19 cellular contexts compared by ENCODE assay signal in genomic region chr9:133969681-133970580, GRCh38. TPM values are rescaled to one million over a fixed set of nuclear protein-coding genes. Genes with fewer than 3 reads are reported as not detected.
A peak's percentile ranks its signal among the peaks of the same experiment; 100 is the strongest.
DNase-seq lines count a peak whose midpoint lies in the region; ATAC-seq, FAIRE-seq and TF ChIP-seq lines count a peak whose summit lies in the region.
"Had no signal": no experiment of that assay in that cellular context is flagged by ENCODE, and none has a peak within 500 bp of the region (broad histone marks: within the 10 kb centered on the region; RNA-seq: fewer than 3 reads in every experiment).

No MANE protein-coding gene starts in this region.

- H2AK5ac ChIP-seq in H9 (ENCODE audit: insufficient read length, low read length) = no peak overlapping the region
- no peak overlapping the region for H2AK5ac ChIP-seq in trophoblast cell (ENCODE audit: low read length)

- H2BK5ac ChIP-seq in H9 (ENCODE audit: insufficient read length, low read length) (no peak overlapping the region), trophoblast cell (ENCODE audit: low read depth, low read length, poor library complexity) (no peak overlapping the region)

- DNase-seq in H9 (no peak), GM12878 (ENCODE audit: low read depth, low spot score) (no peak), kidney (peak; percentile 69), trophoblast cell (no peak), sigmoid colon (no peak), GM13976 (ENCODE audit: low spot score) (no peak), HuH-7.5 (ENCODE audit: low spot score) (no peak)
- DNase-seq in activated CD8-positive, alpha-beta memory T cell treated with anti-CD3 and anti-CD28 coated beads, Interleukin-2, amount 50 U/mL, for 4 hours = no peak
- DNase-seq: CD8-positive, alpha-beta T cell; effector memory CD8-positive, alpha-beta T cell; esophagus squamous epithelium; natural killer cell; NCI-H1105; NCI-H2029 treated with DMSO at 0.1 percent for 48 hours; T-helper 17 cell had no signal

- WGBS in H9 (ENCODE audit: extremely low coverage, insufficient read length, low lambda C conversion rate) = no CpG with 5 or more reads among the region's 25 CpGs
- 74% methylated on average over 25 of the region's 25 CpGs for WGBS in GM12878 (ENCODE audit: insufficient coverage, insufficient replicate concordance, low lambda C conversion rate, missing lambda C conversion rate)
- WGBS in trophoblast cell (ENCODE audit: extremely low coverage, insufficient coverage, insufficient read length) = no CpG with 5 or more reads among the region's 25 CpGs
- WGBS in sigmoid colon, 2 donors = 83 to 87% methylated on average over 25 of the region's 25 CpGs

- TF ChIP-seq CTCF in H9 (conservative IDR thresholded peaks at IDR 0.05) = no peak
- TF ChIP-seq CTCF in GM12878 (IDR thresholded peaks at IDR 0.05 in 2 of 3, conservative IDR thresholded peaks at IDR 0.05 in 1 of 3; ENCODE audit: control insufficient read depth in 2 of 3, extremely low read depth in 1 of 3, insufficient read depth in 1 of 3, low read depth in 3 of 3, low read length in 3 of 3) = no peak
- no peak for TF ChIP-seq CTCF in kidney (IDR thresholded peaks at IDR 0.05; ENCODE audit: borderline replicate concordance, extremely low read depth, insufficient read depth)
- no peak for TF ChIP-seq CTCF in sigmoid colon (IDR thresholded peaks at IDR 0.05)
- no peak for TF ChIP-seq CTCF in GM13976 (IDR thresholded peaks at IDR 0.05; ENCODE audit: borderline replicate concordance, control extremely low read depth, extremely low read depth, insufficient read depth, missing control alignments)

- H2BK20ac ChIP-seq in H9 (ENCODE audit: low read depth, low read length, poor library complexity, severe bottlenecking) = no peak overlapping the region

- no peaks in the 10 kb centered on the region for H3K9me3 ChIP-seq in H9 (ENCODE audit: control insufficient read depth, low read depth, low read length)
- H3K9me3 ChIP-seq in GM12878 (replicated peaks; ENCODE audit: control insufficient read depth, insufficient read depth, low read length) = no peaks in the 10 kb centered on the region; the same call in 1 of the 3 replicates
- H3K9me3 ChIP-seq in kidney (ENCODE audit: control insufficient read depth in 1 of 2, low read length in 2 of 2) = no peaks in the 10 kb centered on the region
- H3K9me3 ChIP-seq in trophoblast cell (ENCODE audit: insufficient read depth, low read depth, low read length) = peaks cover 3% of the 10 kb centered on the region
- H3K9me3 ChIP-seq in sigmoid colon = no peaks in the 10 kb centered on the region
- H3K9me3 ChIP-seq: gastroesophageal sphincter had no signal

- H2AFZ ChIP-seq in H9 (ENCODE audit: low read length) = no peak overlapping the region
- H2AFZ ChIP-seq in GM12878 (ENCODE audit: control insufficient read depth, low read depth, low read length) = no peak overlapping the region
- H2AFZ ChIP-seq in trophoblast cell (ENCODE audit: insufficient read depth, low read length, poor library complexity) = no peak overlapping the region

- BruUV-seq in GM12878 (replicated peaks; lab: Mats Ljungman, UMichigan) = no TSS peak

- peaks cover 46 to 48% of the 10 kb centered on the region in 2 experiments for H3K4me1 Mint-ChIP-seq in H9
- H3K4me1 Mint-ChIP-seq: natural killer cell had no signal

- H3K79me2 ChIP-seq in H9 (ENCODE audit: insufficient read depth, low read length) (peaks cover 27% of the 10 kb centered on the region; the same call in 1 of the 2 replicates), GM12878 (ENCODE audit: control insufficient read depth, insufficient read depth, low read length) (peaks cover 93% of the 10 kb centered on the region), trophoblast cell (ENCODE audit: control insufficient read depth, insufficient read depth, low read length, poor library complexity) (peaks cover 65% of the 10 kb centered on the region)

- H3K14ac ChIP-seq in H9 (ENCODE audit: insufficient read depth, low read length) = peak overlapping the region; percentile 55
- H3K14ac ChIP-seq in trophoblast cell (ENCODE audit: low read length) = no peak overlapping the region

- H3K4me2 ChIP-seq in H9 (ENCODE audit: insufficient read depth, insufficient read length, low read length) (no peak overlapping the region), GM12878 (ENCODE audit: control insufficient read depth, insufficient read depth) (no peak overlapping the region), trophoblast cell (ENCODE audit: low read length) (no peak overlapping the region)

- TF ChIP-seq POLR2A in GM12878 (IDR thresholded peaks at IDR 0.05; ENCODE audit: low read depth, low read length) (no peak), sigmoid colon (IDR thresholded peaks at IDR 0.05) (no peak)

- peaks cover 0 to 1% (median under 1%) of the 10 kb centered on the region in 3 experiments; a peak in 4 of 7 replicates for H3K36me3 Mint-ChIP-seq in H9 (ENCODE audit: insufficient read depth in 1 of 3, low read depth in 3 of 3)
- H3K36me3 Mint-ChIP-seq: activated naive CD8-positive, alpha-beta T cell; CD8-positive, alpha-beta T cell had no signal

- H3K4me3 Mint-ChIP-seq in H9 = no peak overlapping the region
- H3K4me3 Mint-ChIP-seq: activated naive CD8-positive, alpha-beta T cell; CD8-positive, alpha-beta T cell; effector memory CD8-positive, alpha-beta T cell; natural killer cell; T-helper 17 cell had no signal

- H3K4ac ChIP-seq in H9 (ENCODE audit: low read depth, low read length) (no peak overlapping the region), trophoblast cell (ENCODE audit: low read depth, low read length) (peak overlapping the region; percentile 83)

- CTCF ChIA-PET in GM12878 (lab: Yijun Ruan, JAX) = no interaction called here

- no peak overlapping the region for H2BK15ac ChIP-seq in H9 (ENCODE audit: low read depth, low read length)

- H3K9me3 Mint-ChIP-seq in H9 = peaks cover under 1 to 4% of the 10 kb centered on the region in 2 experiments; a peak in 3 of 5 replicates
- H3K9me3 Mint-ChIP-seq: effector memory CD8-positive, alpha-beta T cell; natural killer cell had no signal

- RAD21 ChIA-PET in GM12878 (lab: Charles Lee; ENCODE audit: unreplicated experiment) = interaction anchor here (0.9 to 1.0 kb wide), 2 partner anchors 24 kb away, joined by 3 to 4 read pairs; no protein-coding TSS in a partner anchor

- H3K23me2 ChIP-seq in H9 (ENCODE audit: insufficient read length, low read depth, low read length, poor library complexity, severe bottlenecking) = no peaks in the 10 kb centered on the region

- peak overlapping the region in 2 of 3 experiments; percentile 75 to 80; a peak in 4 of 7 replicates for H3K27ac Mint-ChIP-seq in H9
- H3K27ac Mint-ChIP-seq: activated naive CD8-positive, alpha-beta T cell; activated T-helper 2 cell treated with anti-CD3 and anti-CD28 coated beads, Interferon-gamma antibody, Interleukin-2, Interleukin-4, amounts not matched to agents 10 μg/mL and 5 μg/mL and 100 μg/mL, durations not matched to agents 14 hours and 24 hours and 36 hours; CD8-positive, alpha-beta T cell; natural killer cell; T-helper 17 cell had no signal

- no peaks in the 10 kb centered on the region for H3K79me1 ChIP-seq in H9 (ENCODE audit: insufficient read depth, low read depth, low read length, poor library complexity, severe bottlenecking)
- peaks cover 2% of the 10 kb centered on the region for H3K79me1 ChIP-seq in trophoblast cell (ENCODE audit: low read length)

- H3K23ac ChIP-seq in H9 (ENCODE audit: insufficient read length, low read depth, low read length) = no peak overlapping the region
- H3K23ac ChIP-seq in trophoblast cell (ENCODE audit: low read length) = no peak overlapping the region

- H3K4me1 ChIP-seq in H9 (ENCODE audit: insufficient read depth, low read length) (no peaks in the 10 kb centered on the region; the same call in 1 of the 2 replicates), GM12878 (ENCODE audit: control insufficient read depth, insufficient read depth, low read length) (peaks cover 43% of the 10 kb centered on the region), kidney (ENCODE audit: control insufficient read depth in 1 of 2, insufficient read depth in 1 of 2, low read depth in 1 of 2, low read length in 2 of 2) (peaks cover 25 to 40% of the 10 kb centered on the region in 2 donors), trophoblast cell (ENCODE audit: control insufficient read depth in 1 of 2, insufficient read depth in 2 of 2, low read length in 2 of 2) (peaks cover 41 to 51% of the 10 kb centered on the region in 2 experiments), sigmoid colon (no peaks in the 10 kb centered on the region)

- TF ChIP-seq EP300 in GM12878 (IDR thresholded peaks at IDR 0.05; ENCODE audit: borderline replicate concordance in 1 of 2, control insufficient read depth in 1 of 2, low read depth in 2 of 2, low read length in 2 of 2) (no peak), sigmoid colon (IDR thresholded peaks at IDR 0.05) (no peak)

- H3K56ac ChIP-seq in H9 (ENCODE audit: insufficient read length, low read depth, low read length) = no peak overlapping the region

- no peak overlapping the region for H4K5ac ChIP-seq in H9 (ENCODE audit: insufficient read length, low read depth, low read length)

- H4K8ac ChIP-seq in H9 (replicated peaks; ENCODE audit: insufficient read length, low read depth, low read length) (no peak overlapping the region), trophoblast cell (ENCODE audit: low read depth, low read length) (no peak overlapping the region)

- H3K9ac ChIP-seq in H9 (ENCODE audit: extremely low read depth, insufficient read length, low read length) (no peak overlapping the region), GM12878 (ENCODE audit: control insufficient read depth, insufficient read depth, low read length) (no peak overlapping the region), kidney (ENCODE audit: low read length in 2 of 2) (no peak overlapping the region), trophoblast cell (ENCODE audit: low read length) (no peak overlapping the region)

- H3T11ph ChIP-seq in H9 (ENCODE audit: low read length) = no peak overlapping the region

- intact Hi-C loops in GM12878 (cut with micrococcal nuclease; ENCODE audit: unreplicated experiment) = no loop called here
- intact Hi-C loops in kidney (cut with DNase I) = no loop called here
- intact Hi-C loops in sigmoid colon (cut with DNase I) = no loop called here

- no peak for TF ChIP-seq RAD21 in GM12878 (IDR thresholded peaks at IDR 0.05; ENCODE audit: insufficient read depth, low read depth, low read length)

- H4K20me1 ChIP-seq in H9 (ENCODE audit: control insufficient read depth, insufficient read depth, insufficient read length) (peaks cover 4% of the 10 kb centered on the region), GM12878 (ENCODE audit: control insufficient read depth, insufficient read depth) (no peaks in the 10 kb centered on the region)

- H3K36me3 ChIP-seq in GM12878 (ENCODE audit: control insufficient read depth in 2 of 2, insufficient read depth in 2 of 2, low read length in 1 of 2) (peaks cover 2 to 3% of the 10 kb centered on the region in 2 experiments; a peak in 2 of 4 replicates), kidney (ENCODE audit: control insufficient read depth in 1 of 2, insufficient read depth in 2 of 2, low read length in 2 of 2) (no peaks in the 10 kb centered on the region), trophoblast cell (ENCODE audit: control insufficient read depth in 1 of 2, insufficient read depth in 2 of 2, low read length in 2 of 2) (peaks cover 5 to 11% of the 10 kb centered on the region in 2 experiments), sigmoid colon (no peaks in the 10 kb centered on the region)
- H3K36me3 ChIP-seq: esophagus squamous epithelium, gastroesophageal sphincter had no signal

- H3K27ac ChIP-seq in H9 (ENCODE audit: insufficient read length, low read depth, low read length) (no peak overlapping the region), GM12878 (ENCODE audit: control insufficient read depth, insufficient read depth) (peak overlapping the region; percentile 24; the same call in 1 of the 2 replicates), kidney (ENCODE audit: low read depth in 2 of 2, low read length in 2 of 2) (no peak overlapping the region), trophoblast cell (ENCODE audit: low read depth, low read length) (no peak overlapping the region), sigmoid colon (no peak overlapping the region)
- H3K27ac ChIP-seq: esophagus squamous epithelium, gastroesophageal sphincter had no signal

- H3K4me3 ChIP-seq in GM12878 = no peak overlapping the region
- no peak overlapping the region for H3K4me3 ChIP-seq in kidney (ENCODE audit: low read length in 2 of 2)
- no peak overlapping the region for H3K4me3 ChIP-seq in trophoblast cell (ENCODE audit: low read depth, low read length)
- no peak overlapping the region for H3K4me3 ChIP-seq in sigmoid colon
- H3K4me3 ChIP-seq: esophagus squamous epithelium, gastroesophageal sphincter had no signal

- no peak for ATAC-seq in GM12878
- ATAC-seq: CD8-positive, alpha-beta T cell; effector memory CD8-positive, alpha-beta T cell; gastroesophageal sphincter; natural killer cell; T-helper 17 cell had no signal

- H3K27me3 Mint-ChIP-seq in H9 (ENCODE audit: low read depth) = no peaks in the 10 kb centered on the region
- H3K27me3 Mint-ChIP-seq: activated naive CD8-positive, alpha-beta T cell; effector memory CD8-positive, alpha-beta T cell; T-helper 17 cell had no signal

- no peak overlapping the region for H2BK120ac ChIP-seq in H9 (ENCODE audit: low read depth, low read length, poor library complexity, severe bottlenecking)
- no peak overlapping the region for H2BK120ac ChIP-seq in trophoblast cell (ENCODE audit: insufficient read depth, low read length, poor library complexity)

- SMC1A ChIA-PET in GM12878 (lab: Charles Lee; ENCODE audit: uncharacterized antibody, unreplicated experiment) = interaction anchor here (1.4 kb wide), 1 partner anchor 25 kb away, joined by 4 read pairs; no protein-coding TSS in a partner anchor

- H4K91ac ChIP-seq in H9 (ENCODE audit: insufficient read length, low read depth, low read length) (no peak overlapping the region), trophoblast cell (ENCODE audit: low read depth, low read length) (no peak overlapping the region)

- POLR2A ChIA-PET in GM12878 (lab: Charles Lee) = interaction anchor here (3.8 kb wide), 1 partner anchor 14 kb away, joined by 31 read pairs; no protein-coding TSS in a partner anchor

- H3K18ac ChIP-seq in H9 (ENCODE audit: insufficient read length, low read depth, low read length) (no peak overlapping the region), trophoblast cell (ENCODE audit: low read length) (no peak overlapping the region)

- H3K27me3 ChIP-seq in H9 (ENCODE audit: insufficient read depth, low read length) = no peaks in the 10 kb centered on the region
- H3K27me3 ChIP-seq in GM12878 (replicated peaks in 1 of 2; ENCODE audit: control insufficient read depth in 2 of 2, insufficient read depth in 2 of 2, low read length in 1 of 2) = no peaks in the 10 kb centered on the region
- no peaks in the 10 kb centered on the region for H3K27me3 ChIP-seq in trophoblast cell (ENCODE audit: insufficient read depth, low read length)
- no peaks in the 10 kb centered on the region for H3K27me3 ChIP-seq in sigmoid colon
- H3K27me3 ChIP-seq: gastroesophageal sphincter had no signal

- FAIRE-seq in GM12878 (lab: Jason Lieb, UNC) (no peak), kidney (lab: Jason Lieb, UNC) (no peak)
- FAIRE-seq: G401.6 had no signal

- H2BK12ac ChIP-seq in H9 (ENCODE audit: insufficient read length, low read depth, low read length) = no peak overlapping the region
- H2BK12ac ChIP-seq in trophoblast cell (ENCODE audit: low read length) = no peak overlapping the region

- H4K12ac ChIP-seq in trophoblast cell (ENCODE audit: low read depth, low read length) = no peak overlapping the region

- in situ Hi-C loops in GM12878 (cut with MboI) (no loop called here), GM13976 (cut with MboI; ENCODE audit: low sequenced_read_pairs, unreplicated experiment) (no loop called here)

RNA-seq across cellular contexts. Expression of gene VAV2, which starts 22.2 kb away (rescaled TPM):
- total RNA-seq in H9 (2021) (58.7 and 58.9 TPM in 2 replicates), GM12878 (2014; rRNA removed) (15.4 and 17.3 TPM in 2 replicates), GM12878 (2014; rRNA removed; fragmentation: Illumina TruSeq; extraction: Trizol) (17.8 and 18.1 TPM in 2 replicates), GM12878 (2021) (36.0 and 43.9 TPM in 2 replicates), kidney (47.1 TPM), sigmoid colon (1 to 10 TPM; 3.8 to 7.2 (median 6.6) TPM)
- 39.5 and 41.0 TPM in 2 replicates for total RNA-seq in GM12878 (2013; cell fraction: nucleolus; rRNA removed)
- 11.0 TPM for polyA plus RNA-seq in GM12878 (2011; ENCODE audit: low read depth)
- polyA plus RNA-seq in GM12878 (2011; rRNA removed) (9.7 and 13.3 TPM in 2 replicates), GM12878 (2014; fragmentation: Illumina TruSeq; extraction: Trizol) (16.1 and 23.6 TPM in 2 replicates), GM12878 (2014; fragmentation: Nextera tagmentation; extraction: Ambion mirVana) (under 1 TPM; 0.13 to 0.53 TPM), GM12878 (2014; rRNA removed) (26.7 and 30.9 TPM in 2 replicates), GM12878 (2016; fragmentation: Nextera tagmentation; extraction: Ambion mirVana) (10 to 100 TPM; 13.5 to 16.6 TPM), kidney (ENCODE audit: insufficient read depth, low read depth, low replicate concordance) (22.3 TPM), sigmoid colon (10 to 100 TPM; 14.4 to 23.3 (median 18.5) TPM)
- 16.2 and 18.8 TPM in 2 replicates for polyA plus RNA-seq in GM12878 (2011; cell fraction: cytosol; rRNA removed)
- polyA plus RNA-seq in GM12878 (2011; cell fraction: nucleus; rRNA removed) = 37.5 and 42.0 TPM in 2 replicates
- 24.7 and 27.4 TPM in 2 replicates for polyA plus RNA-seq in GM12878 (2012)
- 21.4 and 32.6 TPM in 2 replicates for polyA minus RNA-seq in GM12878 (2011; rRNA and poly(A)+ RNA removed)
- polyA minus RNA-seq in GM12878 (2011; cell fraction: cytosol; rRNA and poly(A)+ RNA removed) = 12.7 and 13.9 TPM in 2 replicates
- polyA minus RNA-seq in GM12878 (2011; cell fraction: nucleus; rRNA and poly(A)+ RNA removed) = 11.4 and 17.0 TPM in 2 replicates
- 54.6 and 55.9 TPM in 2 replicates for polyA plus RNA-seq in trophoblast cell (2013)

RNA-seq across cellular contexts. Expression of gene BRD3OS, which starts 55.4 kb away (rescaled TPM):
- total RNA-seq in H9 (2021) = 16.4 and 17.8 TPM in 2 replicates
- total RNA-seq in GM12878 (2013; cell fraction: nucleolus; rRNA removed) = 7.5 and 7.6 TPM in 2 replicates
- 11.5 and 12.4 TPM in 2 replicates for total RNA-seq in GM12878 (2014; rRNA removed)
- 5.4 and 6.3 TPM in 2 replicates for total RNA-seq in GM12878 (2014; rRNA removed; fragmentation: Illumina TruSeq; extraction: Trizol)
- 12.8 and 13.6 TPM in 2 replicates for total RNA-seq in GM12878 (2021)
- 4.9 TPM for polyA plus RNA-seq in GM12878 (2011; ENCODE audit: low read depth)
- 5.6 and 7.0 TPM in 2 replicates for polyA plus RNA-seq in GM12878 (2011; rRNA removed)
- polyA plus RNA-seq in GM12878 (2011; cell fraction: cytosol; rRNA removed) = 6.1 and 6.4 TPM in 2 replicates
- 5.9 and 7.8 TPM in 2 replicates for polyA plus RNA-seq in GM12878 (2011; cell fraction: nucleus; rRNA removed)
- polyA plus RNA-seq in GM12878 (2012) = 8.5 and 9.0 TPM in 2 replicates
- polyA plus RNA-seq in GM12878 (2014; fragmentation: Illumina TruSeq; extraction: Trizol) = 7.6 and 10.0 TPM in 2 replicates
- polyA plus RNA-seq in GM12878 (2014; fragmentation: Nextera tagmentation; extraction: Ambion mirVana) = 1 to 10 TPM; 2.1 to 2.6 TPM
- 12.7 and 12.9 TPM in 2 replicates for polyA plus RNA-seq in GM12878 (2014; rRNA removed)
- 10 to 100 TPM; 13.6 to 13.7 TPM for polyA plus RNA-seq in GM12878 (2016; fragmentation: Nextera tagmentation; extraction: Ambion mirVana)
- polyA minus RNA-seq in GM12878 (2011; rRNA and poly(A)+ RNA removed) = 2.2 and 6.0 TPM in 2 replicates
- polyA minus RNA-seq in GM12878 (2011; cell fraction: cytosol; rRNA and poly(A)+ RNA removed) = 2.3 and 3.2 TPM in 2 replicates
- 5.2 and 6.1 TPM in 2 replicates for polyA minus RNA-seq in GM12878 (2011; cell fraction: nucleus; rRNA and poly(A)+ RNA removed)
- 24.4 TPM for total RNA-seq in kidney
- 16.5 TPM for polyA plus RNA-seq in kidney (ENCODE audit: insufficient read depth, low read depth, low replicate concordance)
- polyA plus RNA-seq in trophoblast cell (2013) = 7.4 and 8.4 TPM in 2 replicates
- 10 to 100 TPM; 11.7 to 19.4 (median 12.7) TPM for total RNA-seq in sigmoid colon
- 1 to 10 TPM; 3.9 to 7.8 (median 4.2) TPM for polyA plus RNA-seq in sigmoid colon
